Comparison of ENCODE assay signal across 26 cellular contexts in the genomic region with DNA sequence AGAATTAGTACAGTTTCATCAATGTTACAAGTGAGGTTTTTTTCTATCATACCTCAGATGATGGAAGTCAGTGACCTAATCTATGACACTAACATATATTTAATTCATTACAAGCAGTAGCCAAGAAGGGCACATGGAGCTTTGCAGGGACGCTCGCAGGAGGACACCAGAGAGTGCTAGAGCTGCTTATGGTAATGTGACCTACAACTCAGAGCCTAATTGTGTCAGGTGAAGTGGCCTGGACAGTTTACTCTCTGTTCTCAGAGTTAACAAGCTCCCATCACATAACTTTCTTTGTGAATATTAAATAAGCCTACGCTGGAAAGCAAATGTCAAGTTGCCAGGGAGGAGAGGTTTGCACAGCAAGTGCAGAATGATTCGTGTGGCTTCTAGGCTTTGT. TPM values are rescaled to one million over a fixed set of nuclear protein-coding genes. Genes with fewer than 3 reads are reported as not detected.
DNase-seq lines count a peak whose midpoint lies in the region; ATAC-seq, FAIRE-seq and TF ChIP-seq lines count a peak whose summit lies in the region.
"Had no signal": no experiment of that assay in that cellular context is flagged by ENCODE, and none has a peak within 500 bp of the region (broad histone marks: within the 10 kb centered on the region; RNA-seq: fewer than 3 reads in every experiment).

No MANE protein-coding gene starts in this region.

- H3K27me3 ChIP-seq in left ventricle myocardium inferior (ENCODE audit: low read depth) (no peaks in the 10 kb centered on the region), right atrium auricular region (no peaks in the 10 kb centered on the region), ovary (no peaks in the 10 kb centered on the region)
- H3K27me3 ChIP-seq: BE2C; BLaER1 treated with 17β-estradiol and CSF1 and Interleukin-3, amounts not matched to agents 10 nM and 100 nM had no signal

- TF ChIP-seq POLR2A in ovary (IDR thresholded peaks at IDR 0.05) = no peak

- no peaks in the 10 kb centered on the region for H3K4me1 ChIP-seq in left ventricle myocardium inferior
- no peaks in the 10 kb centered on the region for H3K4me1 ChIP-seq in right atrium auricular region
- H3K4me1 ChIP-seq in kidney (ENCODE audit: control insufficient read depth in 1 of 2, insufficient read depth in 1 of 2, low read depth in 1 of 2, low read length in 2 of 2) = peaks cover 0 to 14% of the 10 kb centered on the region in 2 donors
- no peaks in the 10 kb centered on the region for H3K4me1 ChIP-seq in ovary (ENCODE audit: insufficient read depth)
- H3K4me1 ChIP-seq: A549; BE2C; BLaER1 treated with 17β-estradiol and CSF1 and Interleukin-3, amounts not matched to agents 10 nM and 100 nM had no signal

- intact Hi-C loops in Right ventricle myocardium inferior (cut with DNase I) (no loop called here), left ventricle myocardium inferior (cut with micrococcal nuclease) (loop anchor here (10.0 kb wide), 1 partner anchor 72 kb away; a partner anchor contains a TSS), left ventricle myocardium superior (cut with micrococcal nuclease) (no loop called here), kidney (cut with DNase I) (no loop called here), ovary (cut with DNase I) (loop anchor here in 1 of 4 donors (10.0 kb wide), 1 partner anchor 72 kb away; a partner anchor contains a TSS)

- H3K36me3 ChIP-seq in left ventricle myocardium inferior (no peaks in the 10 kb centered on the region), right atrium auricular region (no peaks in the 10 kb centered on the region), kidney (ENCODE audit: control insufficient read depth in 1 of 2, insufficient read depth in 2 of 2, low read length in 2 of 2) (no peaks in the 10 kb centered on the region), ovary (no peaks in the 10 kb centered on the region)
- H3K36me3 ChIP-seq: BE2C had no signal

- TF ChIP-seq CTCF in left ventricle myocardium inferior (IDR thresholded peaks at IDR 0.05; ENCODE audit: borderline replicate concordance) = no peak
- no peak for TF ChIP-seq CTCF in right atrium auricular region (IDR thresholded peaks at IDR 0.05)
- no peak for TF ChIP-seq CTCF in kidney (IDR thresholded peaks at IDR 0.05; ENCODE audit: borderline replicate concordance, extremely low read depth, insufficient read depth)
- TF ChIP-seq CTCF in ovary (IDR thresholded peaks at IDR 0.05) = no peak

- H3K9me3 ChIP-seq in left ventricle myocardium inferior (replicated peaks) (no peaks in the 10 kb centered on the region), right atrium auricular region (no peaks in the 10 kb centered on the region), kidney (ENCODE audit: control insufficient read depth in 1 of 2, low read length in 2 of 2) (no peaks in the 10 kb centered on the region), ovary (no peaks in the 10 kb centered on the region)
- H3K9me3 ChIP-seq: A549; BE2C; BLaER1 treated with 17β-estradiol and CSF1 and Interleukin-3, amounts not matched to agents 10 nM and 100 nM had no signal

- H3K27ac ChIP-seq in left ventricle myocardium inferior (replicated peaks) = no peak overlapping the region
- H3K27ac ChIP-seq in right atrium auricular region = no peak overlapping the region
- H3K27ac ChIP-seq in kidney (ENCODE audit: low read depth in 2 of 2, low read length in 2 of 2) = no peak overlapping the region
- H3K27ac ChIP-seq in ovary = no peak overlapping the region
- H3K27ac ChIP-seq: A549; BLaER1 treated with 17β-estradiol and CSF1 and Interleukin-3, amounts not matched to agents 10 nM and 100 nM had no signal

- H3K9ac ChIP-seq in kidney (ENCODE audit: low read length in 2 of 2) = no peak overlapping the region
- H3K9ac ChIP-seq: BLaER1 treated with 17β-estradiol and CSF1 and Interleukin-3, amounts not matched to agents 10 nM and 100 nM had no signal

- WGBS in ovary, 3 donors = 82 to 84% (median 82%) methylated on average over 4 of the region's 4 CpGs

- H3K4me3 ChIP-seq in left ventricle myocardium inferior (no peak overlapping the region), right atrium auricular region (no peak overlapping the region), kidney (ENCODE audit: low read length in 2 of 2) (no peak overlapping the region), ovary (no peak overlapping the region)
- H3K4me3 ChIP-seq: A549; BLaER1 treated with 17β-estradiol and CSF1 and Interleukin-3, amounts not matched to agents 10 nM and 100 nM; GM23338 had no signal

- DNase-seq in Right ventricle myocardium inferior (ENCODE audit: missing footprints) (peak; percentile 47), left ventricle myocardium inferior (no peak), left ventricle myocardium superior (no peak), right atrium auricular region (ENCODE audit: low spot score) (no peak), kidney (no peak), ovary (no peak)
- DNase-seq: 8988T; ACHN; AML-193; BE2C; Calu3; CD4-positive, alpha-beta T cell; CD8-positive, alpha-beta memory T cell; COR-L47; DMS53; DMS79 treated with DMSO at 0.1 percent for 48 hours; GF-D8; H9 had no signal

- no peak for TF ChIP-seq EP300 in ovary (IDR thresholded peaks at IDR 0.05)

- FAIRE-seq in kidney (lab: Jason Lieb, UNC) = peak; percentile 19
- FAIRE-seq: A549, GM12891, GM18507 had no signal

- ATAC-seq in Right ventricle myocardium inferior = no peak
- peak; percentile 74 for ATAC-seq in left ventricle myocardium superior
- ATAC-seq in HG03095 (IDR thresholded peaks at IDR 0.05; ENCODE audit: unreplicated experiment) = no peak
- ATAC-seq: A549, GM23338, HCT116 had no signal

RNA-seq across cellular contexts. Expression of a gene that starts 11.6 kb away (rescaled TPM):
- total RNA-seq in Right ventricle myocardium inferior (3.0 TPM), left ventricle myocardium inferior (3.3 TPM), left ventricle myocardium superior (4.2 TPM), right atrium auricular region (1 to 10 TPM; 3.3 to 4.1 TPM), kidney (10.9 TPM), ovary (10 to 100 TPM in 2 of 7 donors, 1 to 10 TPM in 5; 6.7 to 15.0 (median 8.9) TPM)
- polyA plus RNA-seq in kidney (ENCODE audit: insufficient read depth, low read depth, low replicate concordance) (11.8 TPM), ovary (10 to 100 TPM in 1 of 2 donors, 1 to 10 TPM in 1; 5.4 to 12.6 TPM)

RNA-seq across cellular contexts. Expression of a gene that starts 37.2 kb away (rescaled TPM):
- total RNA-seq in Right ventricle myocardium inferior = 14.6 TPM
- 17.2 TPM for total RNA-seq in left ventricle myocardium inferior
- total RNA-seq in left ventricle myocardium superior = 22.4 TPM
- 10 to 100 TPM; 11.7 to 17.3 TPM for total RNA-seq in right atrium auricular region
- 2.0 TPM for total RNA-seq in kidney
- 36.7 TPM for polyA plus RNA-seq in kidney (ENCODE audit: insufficient read depth, low read depth, low replicate concordance)
- total RNA-seq in ovary = 1 to 10 TPM; 1.5 to 6.4 (median 4.9) TPM
- polyA plus RNA-seq in ovary = 10 to 100 TPM in 1 of 2 donors, 1 to 10 TPM in 1; 6.0 to 32.8 TPM
- total RNA-seq: H4 had no signal
- polyA plus RNA-seq: CD8-positive, alpha-beta memory T cell had no signal

RNA-seq across cellular contexts. Expression of a gene that starts 52.4 kb away (rescaled TPM):
- total RNA-seq in Right ventricle myocardium inferior = 12.3 TPM
- 14.4 TPM for total RNA-seq in left ventricle myocardium inferior
- 12.3 TPM for total RNA-seq in left ventricle myocardium superior
- total RNA-seq in right atrium auricular region = 10 to 100 TPM; 22.5 to 25.3 TPM
- total RNA-seq in kidney = 24.6 TPM
- polyA plus RNA-seq in kidney (ENCODE audit: insufficient read depth, low read depth, low replicate concordance) = 34.8 TPM
- total RNA-seq in ovary = 10 to 100 TPM; 20.5 to 35.4 (median 25.2) TPM
- 10 to 100 TPM; 16.5 to 28.7 TPM for polyA plus RNA-seq in ovary
